In the genomic region with DNA sequence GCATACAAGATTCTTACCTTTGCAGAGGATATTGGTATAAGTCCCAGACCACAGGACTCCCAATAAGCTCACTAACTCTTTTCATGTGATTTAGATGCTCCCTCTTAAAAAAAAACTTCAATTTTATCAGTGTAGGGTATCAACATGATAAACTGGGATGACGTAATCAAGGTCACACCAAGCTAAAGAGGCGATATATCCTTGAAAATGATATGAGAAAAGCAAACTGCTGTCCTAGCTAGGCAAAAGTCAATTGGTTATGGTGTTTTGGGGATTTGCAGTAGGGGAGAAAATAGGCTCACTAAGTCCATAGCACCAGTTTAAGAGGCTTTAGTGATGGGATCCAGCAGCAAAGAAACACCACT, we compare ENCODE assay signal across 16 cellular contexts.
"Had no signal": no experiment of that assay in that cellular context is flagged by ENCODE, and none has a peak within 500 bp of the region (broad histone marks: within the 10 kb centered on the region; RNA-seq: fewer than 3 reads in every experiment).

No MANE protein-coding gene starts in this region.

- H3K27me3 ChIP-seq: ovary, thyroid gland had no signal

- H3K4me1 ChIP-seq: left ventricle myocardium inferior, prostate gland, thyroid gland had no signal

- H3K4me3 Mint-ChIP-seq: activated CD4-positive, alpha-beta memory T cell treated with anti-CD3 and anti-CD28 coated beads for 36 hours; activated naive CD8-positive, alpha-beta T cell treated with anti-CD3 and anti-CD28 coated beads, Interleukin-2, amount 50 U/mL, for 24 hours; brain; immature natural killer cell; natural killer cell had no signal

- H3K9me3 Mint-ChIP-seq: activated CD4-positive, alpha-beta memory T cell treated with anti-CD3 and anti-CD28 coated beads for 36 hours; activated naive CD8-positive, alpha-beta T cell treated with anti-CD3 and anti-CD28 coated beads, Interleukin-2, amount 50 U/mL, for 24 hours; brain; immature natural killer cell; natural killer cell had no signal

- H3K27ac Mint-ChIP-seq: activated CD4-positive, alpha-beta memory T cell treated with anti-CD3 and anti-CD28 coated beads for 36 hours; activated naive CD8-positive, alpha-beta T cell treated with anti-CD3 and anti-CD28 coated beads, Interleukin-2, amount 50 U/mL, for 24 hours; immature natural killer cell; natural killer cell had no signal

- H3K36me3 ChIP-seq: left ventricle myocardium inferior, ovary, prostate gland, thyroid gland had no signal

- ATAC-seq: activated naive CD8-positive, alpha-beta T cell treated with anti-CD3 and anti-CD28 coated beads, Interleukin-2, amount 50 U/mL, for 24 hours had no signal

- H3K36me3 Mint-ChIP-seq: activated CD4-positive, alpha-beta memory T cell treated with anti-CD3 and anti-CD28 coated beads for 36 hours; brain; immature natural killer cell; natural killer cell had no signal

- H3K4me3 ChIP-seq: left ventricle myocardium inferior, ovary, prostate gland, thyroid gland had no signal

- H3K9me3 ChIP-seq: ovary, prostate gland, thyroid gland had no signal

- DNase-seq: activated naive CD4-positive, alpha-beta T cell treated with anti-CD3 and anti-CD28 coated beads, Interleukin-2, amount 50 U/mL, for 16 hours; activated naive CD8-positive, alpha-beta T cell treated with anti-CD3 and anti-CD28 coated beads, Interleukin-2, amount 50 U/mL, for 24 hours; activated T-cell treated with anti-CD3 and anti-CD28 coated beads, Interleukin-2, amount 50 U/mL, for 48 hours; anterior cingulate cortex; immature natural killer cell; left ventricle myocardium inferior; midbrain; natural killer cell; ovary; stimulated activated CD4-positive, alpha-beta T cell treated with anti-CD3 and anti-CD28 coated beads, Interleukin-4, amount 100 ng/mL, for 24 hours; stimulated activated naive CD8-positive, alpha-beta T cell treated with anti-CD3 and anti-CD28 coated beads, Interleukin-15, Interleukin-2, amounts not matched to agents 100 U/mL and 50 U/mL, for 24 hours had no signal

- H3K4me1 Mint-ChIP-seq: activated naive CD8-positive, alpha-beta T cell treated with anti-CD3 and anti-CD28 coated beads, Interleukin-2, amount 50 U/mL, for 24 hours; immature natural killer cell; natural killer cell had no signal

- H3K27me3 Mint-ChIP-seq: brain had no signal

- H3K27ac ChIP-seq: epithelial cell of prostate, left ventricle myocardium inferior, ovary, prostate gland, thyroid gland had no signal
